19 cellular contexts compared by ENCODE assay signal in the genomic region with DNA sequence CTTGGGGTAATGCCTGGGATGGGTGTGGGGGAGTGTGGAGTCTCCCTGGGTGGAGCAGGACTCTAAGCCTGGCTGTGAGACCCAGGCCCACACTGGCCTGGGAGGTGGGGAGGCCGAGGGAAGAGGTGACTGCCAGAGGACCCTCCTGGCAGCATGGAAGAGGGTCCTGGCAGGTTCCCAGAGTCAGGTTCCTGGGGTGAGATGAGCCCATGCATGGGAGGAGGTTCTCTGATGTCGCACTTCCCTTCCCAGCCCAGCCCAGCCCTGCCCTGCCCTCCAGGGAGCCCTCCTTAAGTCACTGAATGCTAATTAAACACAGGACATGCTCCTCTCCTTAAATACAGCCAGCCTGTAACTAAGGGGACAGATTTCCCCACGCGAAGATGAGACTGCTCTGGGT.
"Had no signal": no experiment of that assay in that cellular context is flagged by ENCODE, and none has a peak within 500 bp of the region (broad histone marks: within the 10 kb centered on the region; RNA-seq: fewer than 3 reads in every experiment).

No MANE protein-coding gene starts in this region.

- H3K27ac ChIP-seq: adrenal gland had no signal

- H3K36me3 ChIP-seq: adrenal gland had no signal

- H3K4me1 ChIP-seq: adrenal gland had no signal

- H3K9me3 ChIP-seq: adrenal gland had no signal

- H3K4me3 ChIP-seq: adrenal gland had no signal

- DNase-seq: activated CD4-positive, alpha-beta T cell treated with anti-CD3 and anti-CD28 coated beads for 48 hours; activated CD4-positive, alpha-beta T cell treated with anti-CD3 and anti-CD28 coated beads, Interleukin-2, amount 50 U/mL, for 4 hours; activated CD4-positive, CD25-positive, alpha-beta regulatory T cell treated with anti-CD3 and anti-CD28 coated beads, Interleukin-2, amount 50 U/mL, for 72 hours; activated CD8-positive, alpha-beta memory T cell treated with anti-CD3 and anti-CD28 coated beads, Interleukin-2, amount 50 U/mL, for 48 hours; activated CD8-positive, alpha-beta T cell treated with anti-CD3 and anti-CD28 coated beads, Interleukin-2, amount 10 ng/mL, durations not matched to agents 7 days and 5 days; activated naive CD4-positive, alpha-beta T cell treated with anti-CD3 and anti-CD28 coated beads, Interleukin-2, amount 50 U/mL, for 16 hours; activated naive CD8-positive, alpha-beta T cell treated with anti-CD3 and anti-CD28 coated beads, Interleukin-2, amount 10 ng/mL, durations not matched to agents 7 days and 5 days; activated T-cell treated with anti-CD3 and anti-CD28 coated beads, Interleukin-2, amount 50 U/mL, for 1 hour; adrenal gland; anterior cingulate cortex; KG1; NCI-H1048; NCI-H146; NCI-H187 treated with DMSO at 0.1 percent for 48 hours; NCI-H2081 treated with DMSO at 0.1 percent for 48 hours; NCI-H510A treated with DMSO at 0.1 percent for 48 hours; NCI-H69; PC-3; SHP77 treated with DMSO at 0.1 percent for 48 hours had no signal

- ATAC-seq: activated CD8-positive, alpha-beta T cell treated with anti-CD3 and anti-CD28 coated beads, Interleukin-2, amount 10 ng/mL, durations not matched to agents 7 days and 5 days; PC-3 had no signal

- H3K27me3 ChIP-seq: adrenal gland had no signal
